In genomic region chr1:28581531-28582247, GRCh38 we compare ENCODE assay signal across 8 cellular contexts. TPM values are rescaled to one million over a fixed set of nuclear protein-coding genes. Genes with fewer than 3 reads are reported as not detected.
DNase-seq lines count a peak whose midpoint lies in the region; ATAC-seq, FAIRE-seq and TF ChIP-seq lines count a peak whose summit lies in the region.

No MANE protein-coding gene starts in this region.

- H3K4me3 ChIP-seq in AG04450 (ENCODE audit: low read depth, low read length) (peak overlapping the region; percentile 73), WI38 (ENCODE audit: low read depth, low read length) (peak overlapping the region; percentile 96), bronchial epithelial cell (ENCODE audit: low read depth, low read length) (peak overlapping the region; percentile 96)

- no peaks in the 10 kb centered on the region; the same call in 1 of the 2 replicates for H3K9me3 ChIP-seq in AG04450 (ENCODE audit: control insufficient read depth, insufficient read depth, low read length)

- H3K27me3 ChIP-seq in AG04450 (ENCODE audit: control insufficient read depth, insufficient read depth, low read length) (no peaks in the 10 kb centered on the region), bronchial epithelial cell (ENCODE audit: control insufficient read depth, insufficient read depth, low read length) (no peaks in the 10 kb centered on the region)

- peak; percentile 1; the same call in 1 of the 2 replicates for TF ChIP-seq CTCF in AG04450 (IDR thresholded peaks at IDR 0.05; ENCODE audit: low read depth, low read length)
- TF ChIP-seq CTCF in WI38 (IDR thresholded peaks at IDR 0.05; ENCODE audit: low read depth, low read length): no peak
- TF ChIP-seq CTCF in bronchial epithelial cell (IDR thresholded peaks at IDR 0.05; ENCODE audit: insufficient read depth, low read length, severe bottlenecking): no peak

- DNase-seq in AG04450 (ENCODE audit: low read depth, low spot score) (peak; percentile 91), NCI-H2171 treated with DMSO at 0.1 percent for 48 hours (lab: John Stamatoyannopoulos, UW) (peak; percentile 97), bronchial epithelial cell (ENCODE audit: low read depth) (peak; percentile 84), iris pigment epithelial cell (ENCODE audit: low read depth) (peak; percentile 97)
- peak; percentile 89 to 92 for DNase-seq in stimulated activated CD4-positive, alpha-beta T cell treated with anti-CD3 and anti-CD28 coated beads, Interleukin-12 subunit alpha, Interleukin-12 subunit beta, amount 100 ng/mL, for 24 hours (ENCODE audit: low read depth in 2 of 2)

- peaks cover 24% of the 10 kb centered on the region for H3K36me3 ChIP-seq in bronchial epithelial cell (ENCODE audit: control insufficient read depth, insufficient read depth, low read length)

- peak overlapping the region; percentile 77 for H3K27ac ChIP-seq in AG04450 (ENCODE audit: low read depth, low read length)

- FAIRE-seq in bronchial epithelial cell (lab: Jason Lieb, UNC): no peak

- POLR2A ChIA-PET in AG04450 (lab: Yijun Ruan, JAX): interaction anchor here (0.5 to 3.9 kb wide), 51 partner anchors 9 to 1881 kb away, joined by 3 to 95 read pairs (median 4); partner anchors contain the start of genes ATP5IF1, MED18, PHACTR4 and RAB42

- CTCF ChIA-PET in AG04450 (lab: Charles Lee): interaction anchor here (0.6 to 2.3 kb wide), 8 partner anchors 15 to 333 kb away, joined by 3 to 11 read pairs (median 4); partner anchors contain the start of gene YTHDF2

- ATAC-seq in GM18868 (IDR thresholded peaks at IDR 0.05; ENCODE audit: unreplicated experiment) (peak; percentile 82), HG03103 (IDR thresholded peaks at IDR 0.05; ENCODE audit: low read depth, unreplicated experiment) (peak; percentile 64)

RNA-seq across cellular contexts. Expression of gene RAB42, which starts 10.4 kb away (rescaled TPM):
- 3.4 and 3.7 TPM in 2 replicates for polyA plus RNA-seq in AG04450 (2011; rRNA removed)
- polyA minus RNA-seq in AG04450 (2011; rRNA and poly(A)+ RNA removed): 2.0 and 3.2 TPM in 2 replicates
- total RNA-seq in bronchial epithelial cell: not detected in 2 replicates

RNA-seq across cellular contexts. Expression of gene TRNAU1AP, which starts 28.8 kb away (rescaled TPM):
- polyA plus RNA-seq in AG04450 (2011; rRNA removed): 29.4 and 30.1 TPM in 2 replicates
- 12.0 and 13.2 TPM in 2 replicates for polyA minus RNA-seq in AG04450 (2011; rRNA and poly(A)+ RNA removed)
- total RNA-seq in bronchial epithelial cell: 23.2 and 23.3 TPM in 2 replicates

Comparison
In these comparisons a context has a peak if more than half of its experiments do, and no peak if none do; other contexts are left out.
1. Peak in every context shown above with its lines: DNase-seq, ATAC-seq, H3K4me3 ChIP-seq and H3K27ac ChIP-seq.